In the genomic region with DNA sequence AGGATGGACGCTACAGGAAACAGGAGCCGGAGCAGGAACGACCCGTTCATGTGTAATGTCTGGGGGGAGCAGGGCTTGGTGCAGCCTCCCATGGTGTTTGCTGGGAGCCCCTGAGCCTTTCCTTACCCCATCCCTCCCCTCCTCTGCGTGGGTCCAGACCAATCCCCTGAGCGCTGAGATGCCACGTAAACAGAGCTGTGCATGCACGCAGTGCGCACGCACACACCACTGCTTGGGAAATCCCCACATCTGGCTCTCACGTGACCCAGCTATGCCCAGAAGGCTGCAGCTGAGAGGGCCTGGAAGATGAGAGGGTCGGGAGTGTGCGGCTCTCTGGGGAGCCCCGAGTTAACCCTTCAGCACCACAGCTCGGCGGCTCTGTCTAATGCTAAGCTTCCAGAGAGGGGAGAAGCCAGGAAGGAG, we compare ENCODE assay signal across 8 cellular contexts.
DNase-seq lines count a peak whose midpoint lies in the region; ATAC-seq and TF ChIP-seq lines count a peak whose summit lies in the region.

No MANE protein-coding gene starts in this region.

- peak overlapping the region; percentile 61 for H3K4me2 ChIP-seq in mesenchymal stem cell (ENCODE audit: low read length, poor library complexity, severe bottlenecking)

- H2BK5ac ChIP-seq in mesenchymal stem cell (ENCODE audit: low read depth, low read length, poor library complexity, severe bottlenecking), result peak overlapping the region; percentile 58

- peak overlapping the region; percentile 88 for H4K91ac ChIP-seq in mesenchymal stem cell (ENCODE audit: low read length)

- peak; percentile 98 for DNase-seq in AG09319 (ENCODE audit: extremely low read depth, low read depth)
- DNase-seq in activated CD4-positive, alpha-beta T cell treated with anti-CD3 and anti-CD28 coated beads, Interleukin-2, amount 50 U/mL, for 1 hour, result peak; percentile 85
- peak in 9 of 10 donors; percentile 80 to 91 (median 88) for DNase-seq in dorsolateral prefrontal cortex
- DNase-seq in mesenchymal stem cell, result peak; percentile 99
- peak; percentile 53 for DNase-seq in stimulated activated CD8-positive, alpha-beta memory T cell treated with anti-CD3 and anti-CD28 coated beads, Interleukin-12 subunit alpha, Interleukin-12 subunit beta, amount 100 ng/mL, for 4 hours (ENCODE audit: low read depth)
- no peak for DNase-seq in HAP-1 (ENCODE audit: low spot score in 2 of 2)

- H4K8ac ChIP-seq in mesenchymal stem cell (ENCODE audit: low read length), result peak overlapping the region; percentile 93

- H3K36me3 ChIP-seq in mesenchymal stem cell (ENCODE audit: control insufficient read depth in 1 of 2, insufficient read depth in 2 of 2, low read depth in 1 of 2, low read length in 2 of 2) (peaks cover 3 to 9% of the 10 kb centered on the region in 2 experiments), HAP-1 (replicated peaks) (no peaks in the 10 kb centered on the region)

- TF ChIP-seq CTCF in AG09319 (IDR thresholded peaks at IDR 0.05; ENCODE audit: low read depth, low read length) (no peak), dorsolateral prefrontal cortex (IDR thresholded peaks at IDR 0.05 in 54 of 56, conservative IDR thresholded peaks at IDR 0.05 in 2 of 56; ENCODE audit: low read depth in 1 of 56, partially characterized antibody in 56 of 56) (peak in 3 of 56 donors; percentile 7 to 27 (median 14))

- ATAC-seq in GM19351 (IDR thresholded peaks at IDR 0.05; ENCODE audit: unreplicated experiment), result peak; percentile 84
- ATAC-seq in HG03521 (IDR thresholded peaks at IDR 0.05; ENCODE audit: unreplicated experiment), result peak; percentile 86

- peak overlapping the region; percentile 93 for H3K9ac ChIP-seq in mesenchymal stem cell (ENCODE audit: low read length)

- H3K27me3 ChIP-seq in dorsolateral prefrontal cortex, result no peaks in the 10 kb centered on the region
- H3K27me3 ChIP-seq in mesenchymal stem cell (ENCODE audit: control insufficient read depth in 1 of 2, insufficient read depth in 1 of 2, low read length in 2 of 2), result no peaks in the 10 kb centered on the region
- no peaks in the 10 kb centered on the region for H3K27me3 ChIP-seq in HAP-1 (ENCODE audit: low read depth)

- no peaks in the 10 kb centered on the region for H3K79me1 ChIP-seq in mesenchymal stem cell (replicated peaks; ENCODE audit: low read length, poor library complexity, severe bottlenecking)

- intact Hi-C loops in dorsolateral prefrontal cortex (cut with DNase I), result no loop called here

- in situ Hi-C loops in HAP-1 (cut with MboI; ENCODE audit: low sequenced_read_pairs), result no loop called here

- H3K14ac ChIP-seq in mesenchymal stem cell (ENCODE audit: low read length in 2 of 2), result peak overlapping the region in 1 of 2 experiments; percentile 85

- H3K4ac ChIP-seq in mesenchymal stem cell (ENCODE audit: low read depth in 1 of 2, low read length in 2 of 2), result peak overlapping the region; percentile 96 to 99

- H3K4me3 ChIP-seq in dorsolateral prefrontal cortex, result peak overlapping the region in 42 of 59 donors; percentile 4 to 51 (median 31)
- peak overlapping the region; percentile 34 to 76 for H3K4me3 ChIP-seq in mesenchymal stem cell (ENCODE audit: insufficient read depth in 1 of 2, low read depth in 1 of 2, low read length in 2 of 2)
- no peak overlapping the region for H3K4me3 ChIP-seq in HAP-1

- H3K18ac ChIP-seq in mesenchymal stem cell (ENCODE audit: low read depth in 1 of 2, low read length in 2 of 2), result peak overlapping the region; percentile 89 to 98

- WGBS in mesenchymal stem cell, result 31% methylated on average over 15 of the region's 16 CpGs

- H3K4me1 ChIP-seq in mesenchymal stem cell (ENCODE audit: control insufficient read depth, insufficient read depth, low read depth, low read length) (peaks cover 22% of the 10 kb centered on the region), HAP-1 (peaks cover 5% of the 10 kb centered on the region; the same call in 1 of the 2 replicates)

- H2BK120ac ChIP-seq in mesenchymal stem cell (ENCODE audit: low read depth, low read length), result peak overlapping the region; percentile 71

- H3K9me3 ChIP-seq in mesenchymal stem cell (ENCODE audit: control insufficient read depth, low read length) (no peaks in the 10 kb centered on the region), HAP-1 (no peaks in the 10 kb centered on the region)

- peak overlapping the region in 1 of 2 experiments; percentile 76 for H2BK12ac ChIP-seq in mesenchymal stem cell (ENCODE audit: low read length in 2 of 2)

- no peak overlapping the region for H3K23ac ChIP-seq in mesenchymal stem cell (ENCODE audit: low read length in 2 of 2)

- peak overlapping the region; percentile 95 for H2AK5ac ChIP-seq in mesenchymal stem cell (ENCODE audit: low read length, severe bottlenecking)

- H2BK15ac ChIP-seq in mesenchymal stem cell (ENCODE audit: low read depth, poor library complexity, severe bottlenecking), result peak overlapping the region; percentile 44

- H3K27ac ChIP-seq in dorsolateral prefrontal cortex, result peak overlapping the region; percentile 2 to 91 (median 80)
- H3K27ac ChIP-seq in mesenchymal stem cell (ENCODE audit: low read length, poor library complexity, severe bottlenecking), result peak overlapping the region; percentile 14

- H2AFZ ChIP-seq in mesenchymal stem cell (ENCODE audit: low read depth, low read length), result peak overlapping the region; percentile 57

Comparison
In these comparisons a context has a peak if more than half of its experiments do, and no peak if none do; other contexts are left out.
1. DNase-seq: peak in AG09319 (single experiment), activated CD4-positive, alpha-beta T cell treated with anti-CD3 and anti-CD28 coated beads, Interleukin-2, amount 50 U/mL, for 1 hour (single experiment), dorsolateral prefrontal cortex (9 of 10), mesenchymal stem cell (single experiment) and stimulated activated CD8-positive, alpha-beta memory T cell treated with anti-CD3 and anti-CD28 coated beads, Interleukin-12 subunit alpha, Interleukin-12 subunit beta, amount 100 ng/mL, for 4 hours (single experiment); none in HAP-1 (0 of 2).